In the genomic region with DNA sequence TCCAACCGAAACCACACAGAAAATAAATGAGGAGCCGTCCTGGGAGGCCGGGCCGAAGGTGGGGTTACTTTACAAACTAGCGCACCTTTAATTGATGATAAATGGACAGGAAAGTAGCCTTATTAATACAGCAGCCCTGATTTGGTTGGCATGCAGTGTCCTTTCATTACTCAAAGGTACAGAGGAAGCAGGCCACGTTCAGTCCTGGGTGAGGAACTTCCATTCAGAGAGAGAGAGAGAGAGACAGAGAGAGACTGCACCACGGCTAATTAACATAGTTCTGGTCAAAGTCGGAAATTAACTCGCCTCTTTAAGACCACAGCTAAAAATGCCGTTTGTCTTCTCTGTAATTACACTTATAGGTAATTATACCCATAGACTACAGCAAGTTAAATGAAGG, we compare ENCODE assay signal across 20 cellular contexts.
"Had no signal": no experiment of that assay in that cellular context is flagged by ENCODE, and none has a peak within 500 bp of the region (broad histone marks: within the 10 kb centered on the region; RNA-seq: fewer than 3 reads in every experiment).

No MANE protein-coding gene starts in this region.

- H3K9me3 ChIP-seq: SJSA1, SK-N-SH had no signal

- H3K4me1 Mint-ChIP-seq: T-cell had no signal

- H3K4me3 ChIP-seq: SJSA1 had no signal

- H3K4me3 Mint-ChIP-seq: T-cell; T-helper 1 cell treated with Interleukin-12 subunit alpha and Interleukin-12 subunit beta and Interleukin-4 antibody, amounts not matched to agents 30 μg/mL and 1 μg/mL, for 36 hours had no signal

- H3K9me2 ChIP-seq: SK-N-SH had no signal

- ATAC-seq: T-cell had no signal

- H3K27ac ChIP-seq: SJSA1 had no signal

- H3K36me3 Mint-ChIP-seq: T-cell had no signal

- DNase-seq: KBM-7, MV-4-11, NCI-H1048, NCI-H146, NCI-H1694 treated with DMSO at 0.1 percent for 48 hours, NCI-H1930, NCI-H2081, NCI-H2107, NCI-H2227 treated with DMSO at 0.1 percent for 48 hours, NCI-H524, NCI-H526 treated with DMSO at 0.1 percent for 48 hours, NCI-H748 treated with DMSO at 0.1 percent for 48 hours, Right ventricle myocardium superior, RPMI8226, SIG-M5, SK-N-SH, SW 1271, T-cell had no signal

- H3K4me2 ChIP-seq: SK-N-SH had no signal

- H3K27ac Mint-ChIP-seq: T-cell; T-helper 1 cell treated with Interleukin-12 subunit alpha and Interleukin-12 subunit beta and Interleukin-4 antibody, amounts not matched to agents 30 μg/mL and 1 μg/mL, for 36 hours had no signal

- H3K36me3 ChIP-seq: SJSA1 had no signal

- H3K4me1 ChIP-seq: SJSA1 had no signal

- H3K9me3 Mint-ChIP-seq: T-cell; T-helper 1 cell treated with Interleukin-12 subunit alpha and Interleukin-12 subunit beta and Interleukin-4 antibody, amounts not matched to agents 30 μg/mL and 1 μg/mL, for 36 hours had no signal
